Comparison of ENCODE assay signal across 9 cellular contexts in the genomic region with DNA sequence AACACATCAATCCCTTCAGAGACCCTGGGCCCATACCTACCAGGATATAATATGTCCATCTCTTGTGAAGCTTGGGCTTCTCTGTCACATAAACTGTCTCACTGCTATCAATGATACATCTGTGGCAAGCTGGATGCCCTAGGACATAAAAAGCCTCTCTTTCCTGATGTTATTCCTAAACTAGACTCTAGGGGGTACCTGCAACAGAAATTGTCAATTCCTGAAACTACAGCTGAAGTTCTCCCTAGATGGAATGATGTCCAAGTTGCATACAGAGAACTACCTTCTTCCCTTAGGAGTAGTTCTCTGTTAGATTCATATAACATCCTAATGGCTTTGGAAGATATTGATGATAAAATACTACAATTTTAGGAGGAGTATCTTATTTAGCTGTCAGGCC. TPM values are rescaled to one million over a fixed set of nuclear protein-coding genes. Genes with fewer than 3 reads are reported as not detected.
DNase-seq lines count a peak whose midpoint lies in the region; ATAC-seq lines count a peak whose summit lies in the region.
"Had no signal": no experiment of that assay in that cellular context is flagged by ENCODE, and none has a peak within 500 bp of the region (broad histone marks: within the 10 kb centered on the region; RNA-seq: fewer than 3 reads in every experiment).

No MANE protein-coding gene starts in this region.

- peak; percentile 16 for DNase-seq in Daoy (ENCODE audit: low read depth)
- DNase-seq in SW480 (ENCODE audit: low spot score) = peak; percentile 37
- peak; percentile 38 for DNase-seq in kidney tubule cell (ENCODE audit: low spot score)
- no peak for DNase-seq in CD1c-positive myeloid dendritic cell (ENCODE audit: extremely low spot score)
- no peak for DNase-seq in stimulated activated CD4-positive, alpha-beta T cell treated with anti-CD3 and anti-CD28 coated beads, Interleukin-2, amount 100 ng/mL, for 24 hours
- DNase-seq: naive B cell had no signal

- ATAC-seq in HG03432 (IDR thresholded peaks at IDR 0.05; ENCODE audit: unreplicated experiment) = peak; percentile 69
- no peak for ATAC-seq in GM21528 (IDR thresholded peaks at IDR 0.05; ENCODE audit: low FRiP score, unreplicated experiment)
- ATAC-seq in HG02852 (IDR thresholded peaks at IDR 0.05; ENCODE audit: unreplicated experiment) = no peak

RNA-seq across cellular contexts. Expression of gene TBX18, which starts 35.8 kb away (rescaled TPM):
- total RNA-seq in Daoy (2014; rRNA removed; shearing (Covaris generic)) = 8.2 and 8.6 TPM in 2 replicates

Comparison
In these comparisons a context has a peak if more than half of its experiments do, and no peak if none do; other contexts are left out.
1. DNase-seq: peak in Daoy (single experiment), SW480 (single experiment) and kidney tubule cell (single experiment); none in CD1c-positive myeloid dendritic cell (single experiment) and stimulated activated CD4-positive, alpha-beta T cell treated with anti-CD3 and anti-CD28 coated beads, Interleukin-2, amount 100 ng/mL, for 24 hours (0 of 2).